In the genomic region with DNA sequence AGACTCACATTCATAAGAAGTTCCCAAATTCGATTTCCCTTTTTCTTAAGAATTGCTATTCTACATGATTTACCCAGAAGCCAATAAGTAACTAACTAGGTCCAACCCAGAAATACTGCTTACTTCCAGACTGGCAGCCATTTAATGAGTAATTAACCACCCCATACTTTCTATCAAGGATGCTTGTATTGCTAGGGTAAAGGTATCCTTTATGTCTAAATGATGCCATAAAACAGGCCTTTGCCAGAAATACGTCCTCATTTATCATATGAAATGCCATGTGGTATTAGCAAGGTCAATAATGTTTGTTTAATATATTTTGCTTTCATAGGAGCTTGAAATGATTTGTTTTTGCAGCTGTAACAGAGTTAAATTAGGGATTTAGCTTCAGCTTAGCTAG, we compare ENCODE assay signal across 16 cellular contexts. TPM values are rescaled to one million over a fixed set of nuclear protein-coding genes. Genes with fewer than 3 reads are reported as not detected.
DNase-seq lines count a peak whose midpoint lies in the region; ATAC-seq and TF ChIP-seq lines count a peak whose summit lies in the region.
"Had no signal": no experiment of that assay in that cellular context is flagged by ENCODE, and none has a peak within 500 bp of the region (broad histone marks: within the 10 kb centered on the region; RNA-seq: fewer than 3 reads in every experiment).

No MANE protein-coding gene starts in this region.

- H3K4me1 ChIP-seq in H9 (ENCODE audit: insufficient read depth, low read length) (peaks cover 4% of the 10 kb centered on the region; the same call in 1 of the 2 replicates), foreskin keratinocyte (no peaks in the 10 kb centered on the region), suprapubic skin (no peaks in the 10 kb centered on the region)

- H3K36me3 Mint-ChIP-seq in H9 (ENCODE audit: insufficient read depth in 1 of 3, low read depth in 3 of 3), result no peaks in the 10 kb centered on the region
- peaks cover 10 to 18% of the 10 kb centered on the region in 2 donors for H3K36me3 Mint-ChIP-seq in CD14-positive monocyte

- peaks cover 76 to 77% of the 10 kb centered on the region in 2 experiments for H3K4me1 Mint-ChIP-seq in H9
- H3K4me1 Mint-ChIP-seq in CD14-positive monocyte, result peaks cover 26% of the 10 kb centered on the region

- no peak overlapping the region for H3K9ac ChIP-seq in H9 (ENCODE audit: extremely low read depth, insufficient read length, low read length)

- no peak overlapping the region for H3K4ac ChIP-seq in H9 (ENCODE audit: low read depth, low read length)

- no peaks in the 10 kb centered on the region for H3K79me1 ChIP-seq in H9 (ENCODE audit: insufficient read depth, low read depth, low read length, poor library complexity, severe bottlenecking)

- no peak overlapping the region for H2AK5ac ChIP-seq in H9 (ENCODE audit: insufficient read length, low read length)

- H3K4me3 ChIP-seq in suprapubic skin, result no peak overlapping the region
- H3K4me3 ChIP-seq: Peyer's patch had no signal

- H3K4me2 ChIP-seq in H9 (ENCODE audit: insufficient read depth, insufficient read length, low read length), result no peak overlapping the region

- no peak overlapping the region for H4K5ac ChIP-seq in H9 (ENCODE audit: insufficient read length, low read depth, low read length)

- no peak for TF ChIP-seq EP300 in suprapubic skin (IDR thresholded peaks at IDR 0.05)

- no peak overlapping the region for H2BK120ac ChIP-seq in H9 (ENCODE audit: low read depth, low read length, poor library complexity, severe bottlenecking)

- no peaks in the 10 kb centered on the region for H3K27me3 Mint-ChIP-seq in H9 (ENCODE audit: low read depth)
- H3K27me3 Mint-ChIP-seq in CD14-positive monocyte (ENCODE audit: low read depth in 3 of 3), result no peaks in the 10 kb centered on the region
- H3K27me3 Mint-ChIP-seq: CD4-positive, alpha-beta memory T cell had no signal

- H2BK5ac ChIP-seq in H9 (ENCODE audit: insufficient read length, low read length), result no peak overlapping the region

- no peaks in the 10 kb centered on the region for H4K20me1 ChIP-seq in H9 (ENCODE audit: control insufficient read depth, insufficient read depth, insufficient read length)

- H3K9me3 Mint-ChIP-seq in H9 (no peaks in the 10 kb centered on the region), CD14-positive monocyte (peaks cover 0 to 1% (median 0%) of the 10 kb centered on the region in 7 donors)
- H3K9me3 Mint-ChIP-seq: CD4-positive, alpha-beta memory T cell had no signal

- DNase-seq in CD1c-positive myeloid dendritic cell (ENCODE audit: extremely low spot score) (peak; percentile 24), H9 (no peak), SHP77 (lab: John Stamatoyannopoulos, UW) (peak; percentile 32 to 44), left colon (no peak), foreskin keratinocyte (no peak), suprapubic skin (ENCODE audit: low spot score in 2 of 2) (no peak), CD14-positive monocyte (ENCODE audit: low spot score) (no peak), NCI-H2171 (lab: John Stamatoyannopoulos, UW) (no peak)
- DNase-seq: BE2C; CD4-positive, alpha-beta memory T cell; KG1; NCI-H1417 treated with DMSO at 0.1 percent for 48 hours; NCI-H187 treated with DMSO at 0.1 percent for 48 hours; NCI-H226; NCI-H524 treated with DMSO at 0.1 percent for 48 hours; Peyer's patch had no signal

- no peaks in the 10 kb centered on the region for H3K9me3 ChIP-seq in H9 (ENCODE audit: control insufficient read depth, low read depth, low read length)
- H3K9me3 ChIP-seq in suprapubic skin, result no peaks in the 10 kb centered on the region
- H3K9me3 ChIP-seq: BE2C, Peyer's patch had no signal

- H3K56ac ChIP-seq in H9 (ENCODE audit: insufficient read length, low read depth, low read length), result no peak overlapping the region

- no peak overlapping the region for H3K27ac ChIP-seq in H9 (ENCODE audit: insufficient read length, low read depth, low read length)
- no peak overlapping the region for H3K27ac ChIP-seq in foreskin keratinocyte
- no peak overlapping the region for H3K27ac ChIP-seq in suprapubic skin

- WGBS in H9 (ENCODE audit: extremely low coverage, insufficient read length, low lambda C conversion rate), result no CpG with 5 or more reads among the region's 2 CpGs
- 90% methylated on average over 2 of the region's 2 CpGs for WGBS in suprapubic skin

- no peak overlapping the region for H2BK12ac ChIP-seq in H9 (ENCODE audit: insufficient read length, low read depth, low read length)

- H3K14ac ChIP-seq in H9 (ENCODE audit: insufficient read depth, low read length), result no peak overlapping the region

- TF ChIP-seq CTCF in H9 (conservative IDR thresholded peaks at IDR 0.05), result no peak
- no peak for TF ChIP-seq CTCF in foreskin keratinocyte (conservative IDR thresholded peaks at IDR 0.05)
- no peak for TF ChIP-seq CTCF in suprapubic skin (IDR thresholded peaks at IDR 0.05)
- no peak for TF ChIP-seq CTCF in CD14-positive monocyte (IDR thresholded peaks at IDR 0.05)

- TF ChIP-seq POLR2A in suprapubic skin (IDR thresholded peaks at IDR 0.05), result no peak

- H2AFZ ChIP-seq in H9 (ENCODE audit: low read length), result no peak overlapping the region

- H3K4me3 Mint-ChIP-seq in H9 (peak overlapping the region; percentile 13 to 51; a peak in 2 of 5 replicates), CD14-positive monocyte (no peak overlapping the region)
- H3K4me3 Mint-ChIP-seq: CD4-positive, alpha-beta memory T cell had no signal

- no peak overlapping the region for H4K8ac ChIP-seq in H9 (replicated peaks; ENCODE audit: insufficient read length, low read depth, low read length)

- no peak overlapping the region for H3K23ac ChIP-seq in H9 (ENCODE audit: insufficient read length, low read depth, low read length)

- no peaks in the 10 kb centered on the region for H3K23me2 ChIP-seq in H9 (ENCODE audit: insufficient read length, low read depth, low read length, poor library complexity, severe bottlenecking)

- H2BK20ac ChIP-seq in H9 (ENCODE audit: low read depth, low read length, poor library complexity, severe bottlenecking), result no peak overlapping the region

- intact Hi-C loops in left colon (cut with DNase I, micrococcal nuclease) (no loop called here), CD14-positive monocyte (cut with micrococcal nuclease) (no loop called here)

- H3T11ph ChIP-seq in H9 (ENCODE audit: low read length), result no peak overlapping the region

- no peaks in the 10 kb centered on the region for H3K36me3 ChIP-seq in suprapubic skin
- H3K36me3 ChIP-seq: BE2C, Peyer's patch had no signal

- peak overlapping the region; percentile 85 to 99 (median 99); a peak in 6 of 7 replicates for H3K27ac Mint-ChIP-seq in H9
- peak overlapping the region in 1 of 7 donors; percentile 27 for H3K27ac Mint-ChIP-seq in CD14-positive monocyte
- H3K27ac Mint-ChIP-seq: CD4-positive, alpha-beta memory T cell had no signal

- H3K18ac ChIP-seq in H9 (ENCODE audit: insufficient read length, low read depth, low read length), result no peak overlapping the region

- H3K79me2 ChIP-seq in H9 (ENCODE audit: insufficient read depth, low read length), result no peaks in the 10 kb centered on the region

- peak; percentile 74 for ATAC-seq in left colon
- no peak for ATAC-seq in foreskin keratinocyte

- no peaks in the 10 kb centered on the region for H3K27me3 ChIP-seq in H9 (ENCODE audit: insufficient read depth, low read length)
- H3K27me3 ChIP-seq in foreskin keratinocyte, result no peaks in the 10 kb centered on the region
- no peaks in the 10 kb centered on the region for H3K27me3 ChIP-seq in suprapubic skin
- H3K27me3 ChIP-seq: BE2C, Peyer's patch had no signal

- no peak overlapping the region for H4K91ac ChIP-seq in H9 (ENCODE audit: insufficient read length, low read depth, low read length)

- no peak overlapping the region for H2BK15ac ChIP-seq in H9 (ENCODE audit: low read depth, low read length)

RNA-seq across cellular contexts. Expression of a gene that starts 56.1 kb away (rescaled TPM):
- 7.3 and 7.5 TPM in 2 replicates for total RNA-seq in H9 (2021)
- total RNA-seq in left colon, result 10 to 100 TPM in 1 of 2 donors, 1 to 10 TPM in 1; 9.8 to 10.4 TPM
- total RNA-seq in foreskin keratinocyte, result 3.6 and 5.3 TPM in 2 replicates
- polyA plus RNA-seq in foreskin keratinocyte, result 1.4 and 1.5 TPM in 2 replicates
- 10 to 100 TPM; 14.9 to 28.3 (median 21.0) TPM for total RNA-seq in suprapubic skin
- 1 to 10 TPM; 3.0 TPM for polyA plus RNA-seq in CD14-positive monocyte

Comparison
In these comparisons a context has a peak if more than half of its experiments do, and no peak if none do; other contexts are left out.
1. DNase-seq: peak in CD1c-positive myeloid dendritic cell (single experiment) and SHP77 (2 of 2); none in H9 (single experiment), left colon (0 of 2), foreskin keratinocyte (0 of 2), suprapubic skin (0 of 2), CD14-positive monocyte (single experiment) and NCI-H2171 (single experiment).
2. H3K4me3 Mint-ChIP-seq: peak in H9 (2 of 2); none in CD14-positive monocyte (0 of 2).